Comparison of ENCODE assay signal across 1 cellular context in the genomic region with DNA sequence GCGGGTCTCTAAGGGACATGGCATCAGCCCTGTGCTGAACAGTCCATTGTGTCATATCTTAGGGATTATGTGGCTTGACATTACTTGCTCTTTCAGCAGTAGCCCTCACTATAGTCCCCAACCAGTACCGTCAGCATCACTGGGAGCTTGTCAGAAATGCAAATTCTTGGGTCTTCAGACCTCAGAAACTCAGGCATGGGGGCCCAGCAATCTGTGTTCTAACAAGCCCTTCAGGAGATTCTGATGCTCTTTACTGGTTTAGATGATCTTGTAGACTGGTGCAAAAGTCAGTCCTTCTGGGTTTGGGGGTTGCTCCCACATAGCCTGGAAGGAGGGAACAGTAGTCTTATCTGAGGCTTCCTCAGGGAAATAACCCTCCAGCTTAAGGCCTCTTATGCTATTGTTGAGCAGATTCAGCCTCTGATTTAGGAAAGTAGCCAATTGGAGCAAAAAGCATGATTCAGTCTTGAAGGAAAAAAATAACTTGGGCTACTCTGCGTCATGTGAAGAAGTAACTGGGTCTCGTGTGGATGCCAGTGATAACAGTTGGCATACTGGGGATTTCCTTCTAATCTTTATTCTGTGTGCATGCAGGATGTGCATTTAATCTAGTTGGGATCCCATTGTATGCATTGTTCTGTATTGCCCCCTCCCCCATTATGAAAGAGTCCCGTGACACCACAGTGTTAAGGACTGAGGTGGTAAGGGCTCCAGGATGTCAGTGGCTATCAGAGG.
TF ChIP-seq lines count a peak whose summit lies in the region.

No MANE protein-coding gene starts in this region.

TF ChIP-seq in GM23338, 12 proteins besides CTCF, POLR2A, EP300 and RAD21 (continued from another document):
- TF ChIP-seq ETS1 (IDR thresholded peaks at IDR 0.05) (no peak), POLR2AphosphoS5 (IDR thresholded peaks at IDR 0.05; ENCODE audit: low read depth) (no peak)
TF ChIP-seq in GM23338: peak in this region for 0.
